ENCODE assay signal across 28 cellular contexts in genomic region chr14:60355768-60356167, GRCh38.
"Had no signal": no experiment of that assay in that cellular context is flagged by ENCODE, and none has a peak within 500 bp of the region (broad histone marks: within the 10 kb centered on the region; RNA-seq: fewer than 3 reads in every experiment).

No MANE protein-coding gene starts in this region.

- H3K9me3 Mint-ChIP-seq: immature natural killer cell; mesothelial cell of epicardium; naive B cell; natural killer cell; stimulated activated naive B cell treated with anti-CD40 and anti-IgM and Interleukin-4, amounts not matched to agents 10 μg/mL and 1 μg/mL and 100 μg/mL, for 72 hours had no signal

- H3K27me3 ChIP-seq: left lung, stomach, testis, thyroid gland, transverse colon, upper lobe of left lung, vagina had no signal

- H3K27ac Mint-ChIP-seq: immature natural killer cell; mesothelial cell of epicardium; natural killer cell; stimulated activated naive B cell treated with anti-CD40 and anti-IgM and Interleukin-4, amounts not matched to agents 10 μg/mL and 1 μg/mL and 100 μg/mL, for 72 hours had no signal

- ATAC-seq: left colon; left lung; natural killer cell; pancreas; right cardiac atrium; sciatic nerve; stimulated activated naive B cell treated with anti-CD40 and anti-IgM and Interleukin-4, amounts not matched to agents 10 μg/mL and 1 μg/mL and 100 μg/mL, for 72 hours; stimulated activated naive CD8-positive, alpha-beta T cell treated with anti-CD3 and anti-CD28 coated beads, Interleukin-15, Interleukin-2, amounts not matched to agents 100 U/mL and 50 U/mL, for 24 hours had no signal

- H3K4me3 Mint-ChIP-seq: immature natural killer cell; mesothelial cell of epicardium; naive B cell; natural killer cell; stimulated activated naive B cell treated with anti-CD40 and anti-IgM and Interleukin-4, amounts not matched to agents 10 μg/mL and 1 μg/mL and 100 μg/mL, for 72 hours had no signal

- H3K36me3 Mint-ChIP-seq: immature natural killer cell; mesothelial cell of epicardium; naive B cell; natural killer cell; stimulated activated naive B cell treated with anti-CD40 and anti-IgM and Interleukin-4, amounts not matched to agents 10 μg/mL and 1 μg/mL and 100 μg/mL, for 72 hours had no signal

- H3K27ac ChIP-seq: left lung, pancreas, prostate gland, skin epidermis, stomach, testis, thyroid gland, transverse colon, upper lobe of left lung, vagina had no signal

- DNase-seq: immature natural killer cell; kidney; left colon; left lung; mesendoderm; naive B cell; natural killer cell; nucleus accumbens; pancreas; posterior cingulate gyrus; right cardiac atrium; stimulated activated CD4-positive, alpha-beta T cell treated with anti-CD3 and anti-CD28 coated beads, Interleukin-12 subunit alpha, Interleukin-12 subunit beta, amount 100 ng/mL, for 4 hours; stimulated activated CD4-positive, alpha-beta T cell treated with anti-CD3 and anti-CD28 coated beads, Interleukin-15, amount 100 ng/mL, for 24 hours; stimulated activated CD4-positive, alpha-beta T cell treated with anti-CD3 and anti-CD28 coated beads, Interleukin-2, amount 100 ng/mL, for 24 hours; stimulated activated CD4-positive, alpha-beta T cell treated with anti-CD3 and anti-CD28 coated beads, Interleukin-4, amount 100 ng/mL, for 1 hour; stimulated activated naive B cell treated with anti-CD40 and anti-IgM and Interleukin-4, amounts not matched to agents 10 μg/mL and 1 μg/mL and 100 μg/mL, for 72 hours; stimulated activated naive CD8-positive, alpha-beta T cell treated with anti-CD3 and anti-CD28 coated beads, Interleukin-15, Interleukin-2, amounts not matched to agents 100 U/mL and 50 U/mL, for 24 hours; stomach; testis; thyroid gland; transverse colon; upper lobe of left lung had no signal

- H3K36me3 ChIP-seq: left lung, pancreas, prostate gland, stomach, thyroid gland, transverse colon, upper lobe of left lung, vagina had no signal

- H3K4me3 ChIP-seq: left lung, lung, pancreas, prostate gland, skin epidermis, stomach, testis, thyroid gland, transverse colon, upper lobe of left lung, vagina had no signal

- H3K9me3 ChIP-seq: left lung, pancreas, prostate gland, stomach, testis, thyroid gland, transverse colon, upper lobe of left lung, vagina had no signal

- H3K4me1 ChIP-seq: left lung, pancreas, prostate gland, stomach, testis, thyroid gland, transverse colon, upper lobe of left lung, vagina had no signal

- H3K4me1 Mint-ChIP-seq: immature natural killer cell; naive B cell; natural killer cell; stimulated activated naive B cell treated with anti-CD40 and anti-IgM and Interleukin-4, amounts not matched to agents 10 μg/mL and 1 μg/mL and 100 μg/mL, for 72 hours had no signal
